Comparison of ENCODE assay signal across 1 cellular context in genomic region chr18:26686532-26686931, GRCh38.
TF ChIP-seq lines count a peak whose summit lies in the region.

No MANE protein-coding gene starts in this region.

TF ChIP-seq in WTC11, 78 proteins besides CTCF, POLR2A, EP300 and RAD21 (continued from another document):
- TF ChIP-seq MLX (CRISPR knock-in tag; IDR thresholded peaks at IDR 0.05) (no peak), GTF2I (CRISPR knock-in tag; conservative IDR thresholded peaks at IDR 0.05) (no peak)
